In the genomic region with DNA sequence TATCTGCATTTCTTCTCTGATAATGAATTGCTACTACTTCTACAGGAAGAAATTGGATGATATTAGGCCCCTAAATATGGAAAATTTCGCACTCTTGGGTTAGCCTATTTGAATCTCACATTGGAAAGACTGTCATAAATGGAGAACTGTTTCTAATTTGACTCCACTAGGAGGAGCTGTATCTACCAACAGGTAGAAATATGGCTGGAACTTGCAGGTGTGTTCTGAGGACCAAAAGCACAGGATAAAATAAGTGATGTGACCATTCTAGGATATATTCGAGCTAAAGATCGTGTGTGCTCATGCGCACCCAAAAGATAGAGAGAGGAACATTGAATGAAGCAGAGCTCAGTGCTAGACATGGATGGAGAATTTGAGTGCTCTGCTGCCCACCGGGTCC, we compare ENCODE assay signal across 1 cellular context.
TF ChIP-seq lines count a peak whose summit lies in the region.

No MANE protein-coding gene starts in this region.

TF ChIP-seq in GM12878, 131 proteins besides CTCF, POLR2A, EP300 and RAD21:
- TF ChIP-seq PML (IDR thresholded peaks at IDR 0.05; ENCODE audit: low read length), result no peak
- TF ChIP-seq IKZF2 (IDR thresholded peaks at IDR 0.05), result no peak
- no peak for TF ChIP-seq MYC (IDR thresholded peaks at IDR 0.05; ENCODE audit: insufficient read depth, insufficient read length, insufficient replicate concordance, low read length, severe bottlenecking)
- TF ChIP-seq ASH2L (IDR thresholded peaks at IDR 0.05; ENCODE audit: borderline replicate concordance, low read depth), result no peak
